8 cellular contexts compared by ENCODE assay signal in genomic region chr12:49548822-49549648, GRCh38. TPM values are rescaled to one million over a fixed set of nuclear protein-coding genes. Genes with fewer than 3 reads are reported as not detected.
DNase-seq lines count a peak whose midpoint lies in the region; ATAC-seq and TF ChIP-seq lines count a peak whose summit lies in the region.

No MANE protein-coding gene starts in this region.

- H3K4me3 ChIP-seq in AG10803 (ENCODE audit: low read length) (peak overlapping the region; percentile 44), mononuclear cell (ENCODE audit: low read length) (peak overlapping the region; percentile 6)

- H3K9me3 ChIP-seq in mononuclear cell (ENCODE audit: low read depth, low read length): no peaks in the 10 kb centered on the region

- H3K4me3 Mint-ChIP-seq in dendritic cell treated with granulocyte-macrophage colony-stimulating factor and Interleukin-4, amounts not matched to agents 40 ng/mL and 50 ng/mL, for 4 days: peak overlapping the region; percentile 64

- peaks cover 15% of the 10 kb centered on the region for H3K4me1 ChIP-seq in mononuclear cell (ENCODE audit: insufficient read depth, low read length)

- H3K36me3 Mint-ChIP-seq in dendritic cell treated with granulocyte-macrophage colony-stimulating factor and Interleukin-4, amounts not matched to agents 40 ng/mL and 50 ng/mL, for 4 days (ENCODE audit: low read depth): no peaks in the 10 kb centered on the region

- H3K27me3 ChIP-seq in mononuclear cell (ENCODE audit: insufficient read depth, low read length): peaks cover 21% of the 10 kb centered on the region

- no peaks in the 10 kb centered on the region for H3K9me3 Mint-ChIP-seq in dendritic cell treated with granulocyte-macrophage colony-stimulating factor and Interleukin-4, amounts not matched to agents 40 ng/mL and 50 ng/mL, for 4 days

- ATAC-seq in HG02885 (IDR thresholded peaks at IDR 0.05; ENCODE audit: poor library complexity, unreplicated experiment) (no peak), GM18868 (IDR thresholded peaks at IDR 0.05; ENCODE audit: unreplicated experiment) (no peak)

- peak; percentile 40 for TF ChIP-seq CTCF in AG10803 (conservative IDR thresholded peaks at IDR 0.05; ENCODE audit: low read length)

- H3K4me1 Mint-ChIP-seq in dendritic cell treated with granulocyte-macrophage colony-stimulating factor and Interleukin-4, amounts not matched to agents 40 ng/mL and 50 ng/mL, for 4 days (ENCODE audit: low read depth): peaks cover 23% of the 10 kb centered on the region

- no peak for DNase-seq in AG10803 (ENCODE audit: low read depth)
- DNase-seq in NCI-H128 (lab: John Stamatoyannopoulos, UW; ENCODE audit: unreplicated experiment): peak; percentile 33
- no peak for DNase-seq in putamen (ENCODE audit: low spot score)
- no peak for DNase-seq in DMS79 (lab: John Stamatoyannopoulos, UW)

- intact Hi-C loops in dendritic cell treated with granulocyte-macrophage colony-stimulating factor and Interleukin-4, amounts not matched to agents 40 ng/mL and 50 ng/mL, for 4 days (cut with micrococcal nuclease): no loop called here

- no peak overlapping the region for H3K27ac Mint-ChIP-seq in dendritic cell treated with granulocyte-macrophage colony-stimulating factor and Interleukin-4, amounts not matched to agents 40 ng/mL and 50 ng/mL, for 4 days

- peaks cover 86% of the 10 kb centered on the region for H3K27me3 Mint-ChIP-seq in dendritic cell treated with granulocyte-macrophage colony-stimulating factor and Interleukin-4, amounts not matched to agents 40 ng/mL and 50 ng/mL, for 4 days

RNA-seq across cellular contexts. Expression of gene KCNH3, which starts 10.2 kb away (rescaled TPM):
- total RNA-seq in mononuclear cell: 2.1 TPM

RNA-seq across cellular contexts. Expression of gene MCRS1, which starts 18.9 kb away (rescaled TPM):
- 28.1 TPM for total RNA-seq in mononuclear cell

RNA-seq across cellular contexts. Expression of gene FAM186B, which starts 56.4 kb away (rescaled TPM):
- total RNA-seq in mononuclear cell: 0.84 TPM
